1 cellular context compared by ENCODE assay signal in genomic region chr3:170247875-170248274, GRCh38.
TF ChIP-seq lines count a peak whose summit lies in the region.

No MANE protein-coding gene starts in this region.

TF ChIP-seq in IMR-90, 13 proteins besides CTCF, POLR2A, EP300 and RAD21 (continued from another document):
- no peak for TF ChIP-seq NFE2L2 (IDR thresholded peaks at IDR 0.05; ENCODE audit: low read depth, low read length)
